In the genomic region with DNA sequence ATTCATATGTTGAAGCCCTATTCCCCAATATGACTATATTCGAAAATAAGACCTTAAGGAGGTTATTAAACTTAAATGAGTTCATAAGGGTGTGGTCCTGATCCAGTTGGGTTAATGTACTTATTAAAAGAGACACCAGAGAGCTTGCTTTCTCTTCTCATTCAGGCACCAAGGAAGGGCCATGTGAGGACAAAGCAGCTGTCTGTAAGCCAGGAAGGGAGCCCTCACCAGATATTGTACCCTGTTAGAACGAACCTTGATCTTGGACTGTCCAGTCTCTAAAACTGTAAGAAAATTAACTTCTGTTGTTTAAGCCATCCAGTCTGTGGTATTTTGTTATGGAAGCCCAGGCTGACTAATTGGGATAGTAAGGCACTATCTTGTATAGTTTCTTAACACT, we compare ENCODE assay signal across 1 cellular context.
TF ChIP-seq lines count a peak whose summit lies in the region.

No MANE protein-coding gene starts in this region.

TF ChIP-seq in GM12878, 131 proteins besides CTCF, POLR2A, EP300 and RAD21:
- TF ChIP-seq CHD1 (IDR thresholded peaks at IDR 0.05; ENCODE audit: low read depth, low read length) (no peak), PKNOX1 (IDR thresholded peaks at IDR 0.05) (no peak), SMAD1 (IDR thresholded peaks at IDR 0.05; ENCODE audit: low read depth, partially characterized antibody) (no peak), CHD2 (IDR thresholded peaks at IDR 0.05; ENCODE audit: borderline replicate concordance, low read depth, low read length) (no peak), NFIC (IDR thresholded peaks at IDR 0.05; ENCODE audit: low read depth, low read length) (no peak), HDAC6 (IDR thresholded peaks at IDR 0.05; ENCODE audit: unreplicated experiment) (no peak), NRF1 (conservative IDR thresholded peaks at IDR 0.05; ENCODE audit: low read depth, low read length) (no peak), BRCA1 (IDR thresholded peaks at IDR 0.05; ENCODE audit: low read depth, low read length) (no peak), SIX5 (IDR thresholded peaks at IDR 0.05; ENCODE audit: low read depth, low read length, severe bottlenecking) (no peak), SMC3 (IDR thresholded peaks at IDR 0.05; ENCODE audit: borderline replicate concordance, low read length) (no peak), RELA (IDR thresholded peaks at IDR 0.05; ENCODE audit: borderline replicate concordance, partially characterized antibody) (no peak), HCFC1 (IDR thresholded peaks at IDR 0.05; ENCODE audit: low read length) (no peak), RCOR1 (conservative IDR thresholded peaks at IDR 0.05; ENCODE audit: low read depth, low read length) (no peak), CEBPB (IDR thresholded peaks at IDR 0.05; ENCODE audit: borderline replicate concordance in 1 of 2, low read depth in 2 of 2, low read length in 2 of 2) (no peak), POLR2AphosphoS2 (IDR thresholded peaks at IDR 0.05; ENCODE audit: low read depth, low read length) (no peak), RUNX3 (IDR thresholded peaks at IDR 0.05; ENCODE audit: low read length) (no peak), STAT3 (IDR thresholded peaks at IDR 0.05; ENCODE audit: low read depth, low read length) (no peak)
- TF ChIP-seq, protein P1, sequence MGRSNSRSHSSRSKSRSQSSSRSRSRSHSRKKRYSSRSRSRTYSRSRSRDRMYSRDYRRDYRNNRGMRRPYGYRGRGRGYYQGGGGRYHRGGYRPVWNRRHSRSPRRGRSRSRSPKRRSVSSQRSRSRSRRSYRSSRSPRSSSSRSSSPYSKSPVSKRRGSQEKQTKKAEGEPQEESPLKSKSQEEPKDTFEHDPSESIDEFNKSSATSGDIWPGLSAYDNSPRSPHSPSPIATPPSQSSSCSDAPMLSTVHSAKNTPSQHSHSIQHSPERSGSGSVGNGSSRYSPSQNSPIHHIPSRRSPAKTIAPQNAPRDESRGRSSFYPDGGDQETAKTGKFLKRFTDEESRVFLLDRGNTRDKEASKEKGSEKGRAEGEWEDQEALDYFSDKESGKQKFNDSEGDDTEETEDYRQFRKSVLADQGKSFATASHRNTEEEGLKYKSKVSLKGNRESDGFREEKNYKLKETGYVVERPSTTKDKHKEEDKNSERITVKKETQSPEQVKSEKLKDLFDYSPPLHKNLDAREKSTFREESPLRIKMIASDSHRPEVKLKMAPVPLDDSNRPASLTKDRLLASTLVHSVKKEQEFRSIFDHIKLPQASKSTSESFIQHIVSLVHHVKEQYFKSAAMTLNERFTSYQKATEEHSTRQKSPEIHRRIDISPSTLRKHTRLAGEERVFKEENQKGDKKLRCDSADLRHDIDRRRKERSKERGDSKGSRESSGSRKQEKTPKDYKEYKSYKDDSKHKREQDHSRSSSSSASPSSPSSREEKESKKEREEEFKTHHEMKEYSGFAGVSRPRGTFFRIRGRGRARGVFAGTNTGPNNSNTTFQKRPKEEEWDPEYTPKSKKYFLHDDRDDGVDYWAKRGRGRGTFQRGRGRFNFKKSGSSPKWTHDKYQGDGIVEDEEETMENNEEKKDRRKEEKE (IDR thresholded peaks at IDR 0.05) = no peak
- TF ChIP-seq, protein P2, sequence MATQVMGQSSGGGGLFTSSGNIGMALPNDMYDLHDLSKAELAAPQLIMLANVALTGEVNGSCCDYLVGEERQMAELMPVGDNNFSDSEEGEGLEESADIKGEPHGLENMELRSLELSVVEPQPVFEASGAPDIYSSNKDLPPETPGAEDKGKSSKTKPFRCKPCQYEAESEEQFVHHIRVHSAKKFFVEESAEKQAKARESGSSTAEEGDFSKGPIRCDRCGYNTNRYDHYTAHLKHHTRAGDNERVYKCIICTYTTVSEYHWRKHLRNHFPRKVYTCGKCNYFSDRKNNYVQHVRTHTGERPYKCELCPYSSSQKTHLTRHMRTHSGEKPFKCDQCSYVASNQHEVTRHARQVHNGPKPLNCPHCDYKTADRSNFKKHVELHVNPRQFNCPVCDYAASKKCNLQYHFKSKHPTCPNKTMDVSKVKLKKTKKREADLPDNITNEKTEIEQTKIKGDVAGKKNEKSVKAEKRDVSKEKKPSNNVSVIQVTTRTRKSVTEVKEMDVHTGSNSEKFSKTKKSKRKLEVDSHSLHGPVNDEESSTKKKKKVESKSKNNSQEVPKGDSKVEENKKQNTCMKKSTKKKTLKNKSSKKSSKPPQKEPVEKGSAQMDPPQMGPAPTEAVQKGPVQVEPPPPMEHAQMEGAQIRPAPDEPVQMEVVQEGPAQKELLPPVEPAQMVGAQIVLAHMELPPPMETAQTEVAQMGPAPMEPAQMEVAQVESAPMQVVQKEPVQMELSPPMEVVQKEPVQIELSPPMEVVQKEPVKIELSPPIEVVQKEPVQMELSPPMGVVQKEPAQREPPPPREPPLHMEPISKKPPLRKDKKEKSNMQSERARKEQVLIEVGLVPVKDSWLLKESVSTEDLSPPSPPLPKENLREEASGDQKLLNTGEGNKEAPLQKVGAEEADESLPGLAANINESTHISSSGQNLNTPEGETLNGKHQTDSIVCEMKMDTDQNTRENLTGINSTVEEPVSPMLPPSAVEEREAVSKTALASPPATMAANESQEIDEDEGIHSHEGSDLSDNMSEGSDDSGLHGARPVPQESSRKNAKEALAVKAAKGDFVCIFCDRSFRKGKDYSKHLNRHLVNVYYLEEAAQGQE (IDR thresholded peaks at IDR 0.05; ENCODE audit: low read depth, low read length) = no peak
